ENCODE assay signal across 15 cellular contexts in the genomic region with DNA sequence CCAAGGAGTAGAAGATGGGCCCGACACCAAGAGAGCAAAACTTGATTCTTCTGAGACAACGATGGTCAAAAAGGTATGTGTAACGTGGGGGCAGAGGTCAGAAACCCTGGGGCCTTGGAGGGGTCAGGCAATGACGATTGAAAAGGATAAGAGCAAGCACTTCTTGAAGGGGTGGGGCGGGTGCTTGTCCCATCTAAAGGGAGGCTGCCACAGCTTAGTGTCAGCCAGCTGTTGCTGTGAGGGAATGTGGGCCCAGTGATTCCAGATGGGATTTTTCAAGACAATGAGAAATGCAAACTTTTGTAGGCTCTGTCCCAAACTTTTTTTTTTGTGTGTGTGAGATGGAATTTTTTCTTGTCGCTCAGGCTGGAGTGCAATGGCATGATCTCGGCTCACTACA. TPM values are rescaled to one million over a fixed set of nuclear protein-coding genes. Genes with fewer than 3 reads are reported as not detected.
DNase-seq lines count a peak whose midpoint lies in the region; ATAC-seq and TF ChIP-seq lines count a peak whose summit lies in the region.
"Had no signal": no experiment of that assay in that cellular context is flagged by ENCODE, and none has a peak within 500 bp of the region (broad histone marks: within the 10 kb centered on the region; RNA-seq: fewer than 3 reads in every experiment).

No MANE protein-coding gene starts in this region.

- POLR2A ChIA-PET in AG04450 (lab: Yijun Ruan, JAX) = interaction anchor here (0.8 kb wide), 1 partner anchor 71 kb away, joined by 3 read pairs; no protein-coding TSS in a partner anchor

- H2BK20ac ChIP-seq in H9 (ENCODE audit: low read depth, low read length, poor library complexity, severe bottlenecking) = no peak overlapping the region

- H3K4me3 Mint-ChIP-seq in H9 (peak overlapping the region in 1 of 2 experiments; percentile 2; a peak in 1 of 5 replicates), endothelial cell (ENCODE audit: unreplicated experiment) (peak overlapping the region; percentile 75)
- H3K4me3 Mint-ChIP-seq: activated CD4-positive, alpha-beta T cell treated with anti-CD3 and anti-CD28 coated beads for 36 hours had no signal

- peaks cover 8% of the 10 kb centered on the region for H3K4me1 ChIP-seq in H9 (ENCODE audit: insufficient read depth, low read length)

- H3K18ac ChIP-seq in H9 (ENCODE audit: insufficient read length, low read depth, low read length) = no peak overlapping the region

- H4K91ac ChIP-seq in H9 (ENCODE audit: insufficient read length, low read depth, low read length) = no peak overlapping the region

- WGBS in H9 (ENCODE audit: extremely low coverage, insufficient read length, low lambda C conversion rate) = no CpG with 5 or more reads among the region's 7 CpGs

- no peak overlapping the region for H3K4ac ChIP-seq in H9 (ENCODE audit: low read depth, low read length)

- H3K27me3 Mint-ChIP-seq in H9 (ENCODE audit: low read depth) = no peaks in the 10 kb centered on the region
- peaks cover 1% of the 10 kb centered on the region for H3K27me3 Mint-ChIP-seq in endothelial cell (ENCODE audit: unreplicated experiment)
- H3K27me3 Mint-ChIP-seq: activated CD4-positive, alpha-beta T cell treated with anti-CD3 and anti-CD28 coated beads for 36 hours had no signal

- H4K5ac ChIP-seq in H9 (ENCODE audit: insufficient read length, low read depth, low read length) = no peak overlapping the region

- no peak overlapping the region for H3T11ph ChIP-seq in H9 (ENCODE audit: low read length)

- no peaks in the 10 kb centered on the region for H3K27me3 ChIP-seq in AG04450 (ENCODE audit: control insufficient read depth, insufficient read depth, low read length)
- no peaks in the 10 kb centered on the region for H3K27me3 ChIP-seq in H9 (ENCODE audit: insufficient read depth, low read length)
- H3K27me3 ChIP-seq: ovary had no signal

- H3K27ac Mint-ChIP-seq in H9 = peak overlapping the region; percentile 65 to 85 (median 82); a peak in 5 of 7 replicates
- H3K27ac Mint-ChIP-seq in endothelial cell (ENCODE audit: unreplicated experiment) = peak overlapping the region; percentile 76
- H3K27ac Mint-ChIP-seq: activated CD4-positive, alpha-beta T cell treated with anti-CD3 and anti-CD28 coated beads for 36 hours had no signal

- H3K56ac ChIP-seq in H9 (ENCODE audit: insufficient read length, low read depth, low read length) = no peak overlapping the region

- H2BK12ac ChIP-seq in H9 (ENCODE audit: insufficient read length, low read depth, low read length) = no peak overlapping the region

- H3K27ac ChIP-seq in AG04450 (ENCODE audit: low read depth, low read length) (peak overlapping the region; percentile 21), H9 (ENCODE audit: insufficient read length, low read depth, low read length) (no peak overlapping the region)
- H3K27ac ChIP-seq: ovary had no signal

- DNase-seq in AG04450 (ENCODE audit: low read depth, low spot score) = no peak
- DNase-seq in H9 = no peak
- no peak for DNase-seq in endothelial cell (ENCODE audit: low spot score)
- peak; percentile 14 for DNase-seq in mucosa of gallbladder (ENCODE audit: low spot score)
- no peak for DNase-seq in activated CD4-positive, alpha-beta T cell treated with anti-CD3 and anti-CD28 coated beads for 4 hours
- DNase-seq in A172 (ENCODE audit: low spot score) = no peak
- DNase-seq: activated CD4-positive, alpha-beta T cell treated with anti-CD3 and anti-CD28 coated beads for 36 hours; activated gamma-delta T cell; KBM-7; NCI-H187 treated with DMSO at 0.1 percent for 48 hours; stimulated activated CD8-positive, alpha-beta memory T cell treated with anti-CD3 and anti-CD28 coated beads, Interleukin-4, amount 100 ng/mL, for 48 hours had no signal

- no peak for ATAC-seq in GM21447 (IDR thresholded peaks at IDR 0.05; ENCODE audit: unreplicated experiment)
- no peak for ATAC-seq in HG03469 (IDR thresholded peaks at IDR 0.05; ENCODE audit: unreplicated experiment)
- ATAC-seq: activated CD4-positive, alpha-beta T cell treated with anti-CD3 and anti-CD28 coated beads for 36 hours; left lobe of liver had no signal

- H2BK15ac ChIP-seq in H9 (ENCODE audit: low read depth, low read length) = no peak overlapping the region

- peaks cover 64 to 90% (median 74%) of the 10 kb centered on the region in 3 experiments for H3K36me3 Mint-ChIP-seq in H9 (ENCODE audit: insufficient read depth in 1 of 3, low read depth in 3 of 3)
- H3K36me3 Mint-ChIP-seq in endothelial cell (ENCODE audit: low read depth, unreplicated experiment) = peaks cover 45% of the 10 kb centered on the region

- H3K9me3 Mint-ChIP-seq in H9 = peaks cover 0 to 4% of the 10 kb centered on the region in 2 experiments; a peak in 2 of 5 replicates
- H3K9me3 Mint-ChIP-seq in endothelial cell (ENCODE audit: unreplicated experiment) = no peaks in the 10 kb centered on the region

- no peak overlapping the region for H3K4me3 ChIP-seq in AG04450 (ENCODE audit: low read depth, low read length)
- H3K4me3 ChIP-seq: ovary had no signal

- no peak overlapping the region for H2AK5ac ChIP-seq in H9 (ENCODE audit: insufficient read length, low read length)

- H4K8ac ChIP-seq in H9 (replicated peaks; ENCODE audit: insufficient read length, low read depth, low read length) = no peak overlapping the region

- H3K9me3 ChIP-seq in AG04450 (ENCODE audit: control insufficient read depth, insufficient read depth, low read length) (no peaks in the 10 kb centered on the region), H9 (ENCODE audit: control insufficient read depth, low read depth, low read length) (no peaks in the 10 kb centered on the region)
- H3K9me3 ChIP-seq: ovary had no signal

- no peaks in the 10 kb centered on the region for H3K23me2 ChIP-seq in H9 (ENCODE audit: insufficient read length, low read depth, low read length, poor library complexity, severe bottlenecking)

- H4K20me1 ChIP-seq in H9 (ENCODE audit: control insufficient read depth, insufficient read depth, insufficient read length) = no peaks in the 10 kb centered on the region

- H3K14ac ChIP-seq in H9 (ENCODE audit: insufficient read depth, low read length) = no peak overlapping the region

- H3K4me1 Mint-ChIP-seq in H9 (peaks cover 55 to 58% of the 10 kb centered on the region in 2 experiments), endothelial cell (ENCODE audit: unreplicated experiment) (peaks cover 33% of the 10 kb centered on the region)

- no peak overlapping the region for H2BK5ac ChIP-seq in H9 (ENCODE audit: insufficient read length, low read length)

- peaks cover 7% of the 10 kb centered on the region; the same call in 1 of the 2 replicates for H3K79me2 ChIP-seq in H9 (ENCODE audit: insufficient read depth, low read length)

- H3K79me1 ChIP-seq in H9 (ENCODE audit: insufficient read depth, low read depth, low read length, poor library complexity, severe bottlenecking) = peaks cover 16% of the 10 kb centered on the region

- H3K9ac ChIP-seq in H9 (ENCODE audit: extremely low read depth, insufficient read length, low read length) = no peak overlapping the region

- H2AFZ ChIP-seq in H9 (ENCODE audit: low read length) = no peak overlapping the region

- H2BK120ac ChIP-seq in H9 (ENCODE audit: low read depth, low read length, poor library complexity, severe bottlenecking) = no peak overlapping the region

- TF ChIP-seq CTCF in AG04450 (IDR thresholded peaks at IDR 0.05; ENCODE audit: low read depth, low read length) (no peak), H9 (conservative IDR thresholded peaks at IDR 0.05) (no peak), endothelial cell (IDR thresholded peaks at IDR 0.05; ENCODE audit: unreplicated experiment) (no peak)

- no peak overlapping the region for H3K23ac ChIP-seq in H9 (ENCODE audit: insufficient read length, low read depth, low read length)

- H3K4me2 ChIP-seq in H9 (ENCODE audit: insufficient read depth, insufficient read length, low read length) = no peak overlapping the region

- CTCF ChIA-PET in AG04450 (lab: Charles Lee) = interaction anchor here (6.7 to 12.7 kb wide), 2 partner anchors 55 to 91 kb away, joined by 58 to 351 read pairs; no protein-coding TSS in a partner anchor

RNA-seq across cellular contexts. Expression of gene SAE1, which starts 24.5 kb away (rescaled TPM):
- polyA plus RNA-seq in AG04450 (2011; rRNA removed) = 142 and 165 TPM in 2 replicates
- 62.8 and 63.5 TPM in 2 replicates for polyA minus RNA-seq in AG04450 (2011; rRNA and poly(A)+ RNA removed)
- total RNA-seq in H9 (2021) = 232 and 234 TPM in 2 replicates
- 134 TPM for total RNA-seq in endothelial cell (ENCODE audit: unreplicated experiment)
- total RNA-seq in mucosa of gallbladder = 57.4 TPM
- 179 and 185 TPM in 2 replicates for total RNA-seq in A172 (2014; rRNA removed; shearing (Covaris generic))

RNA-seq across cellular contexts. Expression of gene ZC3H4, which starts 41.6 kb away (rescaled TPM):
- polyA plus RNA-seq in AG04450 (2011; rRNA removed) = 4.9 and 7.3 TPM in 2 replicates
- polyA minus RNA-seq in AG04450 (2011; rRNA and poly(A)+ RNA removed) = 12.7 and 15.9 TPM in 2 replicates
- total RNA-seq in H9 (2021) = 105 and 109 TPM in 2 replicates
- total RNA-seq in endothelial cell (ENCODE audit: unreplicated experiment) = 56.7 TPM
- total RNA-seq in mucosa of gallbladder = 45.1 TPM
- 10.1 and 13.1 TPM in 2 replicates for total RNA-seq in A172 (2014; rRNA removed; shearing (Covaris generic))
